ENCODE assay signal across 1 cellular context in the genomic region with DNA sequence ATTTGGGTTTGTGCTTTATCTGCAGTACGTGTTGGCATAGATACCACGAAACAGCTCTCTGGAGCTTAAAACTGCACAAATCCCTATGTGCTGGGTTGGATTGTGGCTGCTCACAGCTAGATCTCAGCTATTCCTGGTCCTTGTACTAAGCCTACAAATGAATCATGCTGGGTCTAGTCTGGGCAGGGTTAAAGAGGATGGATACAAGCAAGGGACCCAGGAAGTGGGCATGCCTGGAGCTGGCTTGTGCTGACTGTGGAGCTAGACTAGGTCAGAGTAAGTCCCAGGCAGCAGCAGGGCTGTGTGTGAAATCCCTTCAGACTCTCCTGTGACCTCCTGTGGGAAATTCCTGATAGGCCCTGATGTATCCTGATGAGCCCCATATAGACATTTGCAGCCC.
TF ChIP-seq lines count a peak whose summit lies in the region.

No MANE protein-coding gene starts in this region.

TF ChIP-seq in GM23338, 12 proteins besides CTCF, POLR2A, EP300 and RAD21 (continued from another document):
- TF ChIP-seq, protein P1, sequence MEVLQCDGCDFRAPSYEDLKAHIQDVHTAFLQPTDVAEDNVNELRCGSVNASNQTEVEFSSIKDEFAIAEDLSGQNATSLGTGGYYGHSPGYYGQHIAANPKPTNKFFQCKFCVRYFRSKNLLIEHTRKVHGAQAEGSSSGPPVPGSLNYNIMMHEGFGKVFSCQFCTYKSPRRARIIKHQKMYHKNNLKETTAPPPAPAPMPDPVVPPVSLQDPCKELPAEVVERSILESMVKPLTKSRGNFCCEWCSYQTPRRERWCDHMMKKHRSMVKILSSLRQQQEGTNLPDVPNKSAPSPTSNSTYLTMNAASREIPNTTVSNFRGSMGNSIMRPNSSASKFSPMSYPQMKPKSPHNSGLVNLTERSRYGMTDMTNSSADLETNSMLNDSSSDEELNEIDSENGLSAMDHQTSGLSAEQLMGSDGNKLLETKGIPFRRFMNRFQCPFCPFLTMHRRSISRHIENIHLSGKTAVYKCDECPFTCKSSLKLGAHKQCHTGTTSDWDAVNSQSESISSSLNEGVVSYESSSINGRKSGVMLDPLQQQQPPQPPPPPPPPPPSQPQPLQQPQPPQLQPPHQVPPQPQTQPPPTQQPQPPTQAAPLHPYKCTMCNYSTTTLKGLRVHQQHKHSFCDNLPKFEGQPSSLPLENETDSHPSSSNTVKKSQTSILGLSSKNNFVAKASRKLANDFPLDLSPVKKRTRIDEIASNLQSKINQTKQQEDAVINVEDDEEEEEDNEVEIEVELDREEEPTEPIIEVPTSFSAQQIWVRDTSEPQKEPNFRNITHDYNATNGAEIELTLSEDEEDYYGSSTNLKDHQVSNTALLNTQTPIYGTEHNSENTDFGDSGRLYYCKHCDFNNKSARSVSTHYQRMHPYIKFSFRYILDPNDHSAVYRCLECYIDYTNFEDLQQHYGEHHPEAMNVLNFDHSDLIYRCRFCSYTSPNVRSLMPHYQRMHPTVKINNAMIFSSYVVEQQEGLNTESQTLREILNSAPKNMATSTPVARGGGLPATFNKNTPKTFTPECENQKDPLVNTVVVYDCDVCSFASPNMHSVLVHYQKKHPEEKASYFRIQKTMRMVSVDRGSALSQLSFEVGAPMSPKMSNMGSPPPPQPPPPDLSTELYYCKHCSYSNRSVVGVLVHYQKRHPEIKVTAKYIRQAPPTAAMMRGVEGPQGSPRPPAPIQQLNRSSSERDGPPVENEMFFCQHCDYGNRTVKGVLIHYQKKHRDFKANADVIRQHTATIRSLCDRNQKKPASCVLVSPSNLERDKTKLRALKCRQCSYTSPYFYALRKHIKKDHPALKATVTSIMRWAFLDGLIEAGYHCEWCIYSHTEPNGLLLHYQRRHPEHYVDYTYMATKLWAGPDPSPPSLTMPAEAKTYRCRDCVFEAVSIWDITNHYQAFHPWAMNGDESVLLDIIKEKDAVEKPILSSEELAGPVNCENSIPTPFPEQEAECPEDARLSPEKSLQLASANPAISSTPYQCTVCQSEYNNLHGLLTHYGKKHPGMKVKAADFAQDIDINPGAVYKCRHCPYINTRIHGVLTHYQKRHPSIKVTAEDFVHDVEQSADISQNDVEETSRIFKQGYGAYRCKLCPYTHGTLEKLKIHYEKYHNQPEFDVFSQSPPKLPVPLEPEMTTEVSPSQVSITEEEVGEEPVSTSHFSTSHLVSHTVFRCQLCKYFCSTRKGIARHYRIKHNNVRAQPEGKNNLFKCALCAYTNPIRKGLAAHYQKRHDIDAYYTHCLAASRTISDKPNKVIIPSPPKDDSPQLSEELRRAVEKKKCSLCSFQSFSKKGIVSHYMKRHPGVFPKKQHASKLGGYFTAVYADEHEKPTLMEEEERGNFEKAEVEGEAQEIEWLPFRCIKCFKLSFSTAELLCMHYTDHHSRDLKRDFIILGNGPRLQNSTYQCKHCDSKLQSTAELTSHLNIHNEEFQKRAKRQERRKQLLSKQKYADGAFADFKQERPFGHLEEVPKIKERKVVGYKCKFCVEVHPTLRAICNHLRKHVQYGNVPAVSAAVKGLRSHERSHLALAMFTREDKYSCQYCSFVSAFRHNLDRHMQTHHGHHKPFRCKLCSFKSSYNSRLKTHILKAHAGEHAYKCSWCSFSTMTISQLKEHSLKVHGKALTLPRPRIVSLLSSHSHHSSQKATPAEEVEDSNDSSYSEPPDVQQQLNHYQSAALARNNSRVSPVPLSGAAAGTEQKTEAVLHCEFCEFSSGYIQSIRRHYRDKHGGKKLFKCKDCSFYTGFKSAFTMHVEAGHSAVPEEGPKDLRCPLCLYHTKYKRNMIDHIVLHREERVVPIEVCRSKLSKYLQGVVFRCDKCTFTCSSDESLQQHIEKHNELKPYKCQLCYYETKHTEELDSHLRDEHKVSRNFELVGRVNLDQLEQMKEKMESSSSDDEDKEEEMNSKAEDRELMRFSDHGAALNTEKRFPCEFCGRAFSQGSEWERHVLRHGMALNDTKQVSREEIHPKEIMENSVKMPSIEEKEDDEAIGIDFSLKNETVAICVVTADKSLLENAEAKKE (CRISPR knock-in tag; IDR thresholded peaks at IDR 0.05) = no peak
- TF ChIP-seq ZNF114 (CRISPR knock-in tag; IDR thresholded peaks at IDR 0.05) (no peak), POLR2AphosphoS5 (IDR thresholded peaks at IDR 0.05; ENCODE audit: low read depth) (no peak), JUNB (IDR thresholded peaks at IDR 0.05; ENCODE audit: unreplicated experiment) (no peak)
- TF ChIP-seq, protein P2, sequence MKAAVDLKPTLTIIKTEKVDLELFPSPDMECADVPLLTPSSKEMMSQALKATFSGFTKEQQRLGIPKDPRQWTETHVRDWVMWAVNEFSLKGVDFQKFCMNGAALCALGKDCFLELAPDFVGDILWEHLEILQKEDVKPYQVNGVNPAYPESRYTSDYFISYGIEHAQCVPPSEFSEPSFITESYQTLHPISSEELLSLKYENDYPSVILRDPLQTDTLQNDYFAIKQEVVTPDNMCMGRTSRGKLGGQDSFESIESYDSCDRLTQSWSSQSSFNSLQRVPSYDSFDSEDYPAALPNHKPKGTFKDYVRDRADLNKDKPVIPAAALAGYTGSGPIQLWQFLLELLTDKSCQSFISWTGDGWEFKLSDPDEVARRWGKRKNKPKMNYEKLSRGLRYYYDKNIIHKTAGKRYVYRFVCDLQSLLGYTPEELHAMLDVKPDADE (IDR thresholded peaks at IDR 0.05) = no peak
